Comparison of ENCODE assay signal across 9 cellular contexts in the genomic region with DNA sequence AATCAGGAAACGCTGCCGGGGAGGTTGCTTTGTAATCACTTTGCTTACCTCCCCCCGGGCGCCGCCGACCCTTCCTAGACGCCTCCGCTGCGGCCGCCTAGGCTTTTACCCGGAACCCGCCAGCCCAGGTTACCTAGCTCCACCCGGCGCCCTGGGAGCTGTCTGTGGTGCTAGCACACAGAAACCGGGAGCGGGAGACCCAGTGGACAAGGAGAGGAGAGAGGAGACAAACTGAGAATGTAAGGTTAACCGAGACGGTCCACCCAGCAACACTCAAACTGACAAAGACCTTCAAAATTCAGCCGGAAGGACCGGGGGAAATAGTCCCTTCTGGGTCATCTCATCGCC. TPM values are rescaled to one million over a fixed set of nuclear protein-coding genes. Genes with fewer than 3 reads are reported as not detected.
DNase-seq lines count a peak whose midpoint lies in the region; ATAC-seq and TF ChIP-seq lines count a peak whose summit lies in the region.
"Had no signal": no experiment of that assay in that cellular context is flagged by ENCODE, and none has a peak within 500 bp of the region (broad histone marks: within the 10 kb centered on the region; RNA-seq: fewer than 3 reads in every experiment).

No MANE protein-coding gene starts in this region.

- H3K4me3 ChIP-seq in astrocyte of the cerebellum (ENCODE audit: low read depth, low read length) (peak overlapping the region; percentile 15), upper lobe of right lung (peak overlapping the region; percentile 28)

- no peak for TF ChIP-seq CTCF in astrocyte of the cerebellum (IDR thresholded peaks at IDR 0.05; ENCODE audit: low read depth, low read length, missing control alignments)
- no peak for TF ChIP-seq CTCF in upper lobe of right lung (IDR thresholded peaks at IDR 0.05)

- DNase-seq in activated naive CD4-positive, alpha-beta T cell treated with anti-CD3 and anti-CD28 coated beads, Interleukin-2, amount 10 ng/mL, durations not matched to agents 7 days and 5 days, result peak; percentile 46
- no peak for DNase-seq in activated naive CD4-positive, alpha-beta T cell (lab: John Stamatoyannopoulos, UW)
- peak; percentile 19 for DNase-seq in astrocyte of the cerebellum (ENCODE audit: low read depth)
- peak; percentile 58 for DNase-seq in left lobe of liver (ENCODE audit: low spot score)
- DNase-seq in upper lobe of right lung, result peak; percentile 84
- no peak for DNase-seq in activated CD4-positive, CD25-positive, alpha-beta regulatory T cell (lab: John Stamatoyannopoulos, UW)
- DNase-seq in stimulated activated CD4-positive, alpha-beta T cell treated with anti-CD3 and anti-CD28 coated beads, Interleukin-4, amount 100 ng/mL, for 1 hour, result no peak
- DNase-seq: Karpas-422 had no signal

- no peaks in the 10 kb centered on the region for H3K9me3 Mint-ChIP-seq in activated naive CD4-positive, alpha-beta T cell treated with anti-CD3 and anti-CD28 coated beads, Interleukin-2, amount 10 ng/mL, durations not matched to agents 7 days and 5 days

- peak; percentile 97 for ATAC-seq in left lobe of liver
- peak; percentile 91 for ATAC-seq in upper lobe of right lung
- no peak for ATAC-seq in GM18858 (IDR thresholded peaks at IDR 0.05; ENCODE audit: unreplicated experiment)

- peaks cover 86% of the 10 kb centered on the region for H3K27me3 Mint-ChIP-seq in activated naive CD4-positive, alpha-beta T cell treated with anti-CD3 and anti-CD28 coated beads, Interleukin-2, amount 10 ng/mL, durations not matched to agents 7 days and 5 days

- peaks cover 95% of the 10 kb centered on the region for H3K27me3 ChIP-seq in upper lobe of right lung

- H3K36me3 ChIP-seq in upper lobe of right lung, result no peaks in the 10 kb centered on the region

- CTCF ChIA-PET in activated naive CD4-positive, alpha-beta T cell treated with anti-CD3 and anti-CD28 coated beads, Interleukin-2, amount 10 ng/mL, durations not matched to agents 7 days and 5 days (lab: Charles Lee), result no interaction called here

- H3K36me3 Mint-ChIP-seq in activated naive CD4-positive, alpha-beta T cell treated with anti-CD3 and anti-CD28 coated beads, Interleukin-2, amount 10 ng/mL, durations not matched to agents 7 days and 5 days, result no peaks in the 10 kb centered on the region

- in situ Hi-C loops in astrocyte of the cerebellum (cut with HindIII; ENCODE audit: low sequenced_read_pairs), result no loop called here

- peaks cover 8% of the 10 kb centered on the region for H3K4me1 Mint-ChIP-seq in activated naive CD4-positive, alpha-beta T cell treated with anti-CD3 and anti-CD28 coated beads, Interleukin-2, amount 10 ng/mL, durations not matched to agents 7 days and 5 days

- intact Hi-C loops in upper lobe of right lung (cut with DNase I), result no loop called here

- H3K27ac Mint-ChIP-seq in activated naive CD4-positive, alpha-beta T cell treated with anti-CD3 and anti-CD28 coated beads, Interleukin-2, amount 10 ng/mL, durations not matched to agents 7 days and 5 days, result peak overlapping the region; percentile 62

- H3K9me3 ChIP-seq in upper lobe of right lung, result no peaks in the 10 kb centered on the region

- H3K4me3 Mint-ChIP-seq in activated naive CD4-positive, alpha-beta T cell treated with anti-CD3 and anti-CD28 coated beads, Interleukin-2, amount 10 ng/mL, durations not matched to agents 7 days and 5 days, result peak overlapping the region; percentile 7

- H3K27ac ChIP-seq in upper lobe of right lung, result no peak overlapping the region

- peaks cover 16% of the 10 kb centered on the region for H3K4me1 ChIP-seq in upper lobe of right lung

RNA-seq across cellular contexts. Expression of a gene that starts 9.8 kb away (rescaled TPM):
- total RNA-seq in left lobe of liver (not detected), upper lobe of right lung (not detected)

Comparison
In these comparisons a context has a peak if more than half of its experiments do, and no peak if none do; other contexts are left out.
1. DNase-seq: peak in activated naive CD4-positive, alpha-beta T cell treated with anti-CD3 and anti-CD28 coated beads, Interleukin-2, amount 10 ng/mL, durations not matched to agents 7 days and 5 days (single experiment), astrocyte of the cerebellum (single experiment), left lobe of liver (single experiment) and upper lobe of right lung (single experiment); none in activated naive CD4-positive, alpha-beta T cell (0 of 4), activated CD4-positive, CD25-positive, alpha-beta regulatory T cell (0 of 4) and stimulated activated CD4-positive, alpha-beta T cell treated with anti-CD3 and anti-CD28 coated beads, Interleukin-4, amount 100 ng/mL, for 1 hour (single experiment).